ENCODE assay signal across 8 cellular contexts in the genomic region with DNA sequence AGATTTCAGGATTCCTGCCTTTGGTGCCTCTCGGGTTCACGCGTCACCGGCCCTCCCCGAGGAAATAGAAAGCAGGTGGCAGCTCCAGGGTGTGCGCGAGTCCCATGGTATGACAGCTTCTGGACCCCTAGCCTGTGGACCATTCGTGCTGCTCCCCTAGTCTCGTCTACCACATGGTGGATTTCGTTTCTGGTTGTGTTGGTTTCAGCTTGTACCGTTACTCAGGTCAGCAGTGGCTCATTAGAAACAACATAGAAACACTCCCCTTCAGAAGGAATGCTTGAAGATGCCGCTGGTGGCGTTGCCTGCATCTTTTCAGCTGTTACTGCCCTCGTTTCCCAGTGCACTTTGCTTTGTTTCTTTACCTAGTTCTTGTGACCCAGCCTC. TPM values are rescaled to one million over a fixed set of nuclear protein-coding genes. Genes with fewer than 3 reads are reported as not detected.
A peak's percentile ranks its signal among the peaks of the same experiment; 100 is the strongest.
DNase-seq lines count a peak whose midpoint lies in the region; ATAC-seq and TF ChIP-seq lines count a peak whose summit lies in the region.

No MANE protein-coding gene starts in this region.

- H3K9ac ChIP-seq in neural cell (ENCODE audit: low read length), result peak overlapping the region; percentile 94

- DNase-seq in NCI-H2196 (lab: John Stamatoyannopoulos, UW; ENCODE audit: unreplicated experiment) (peak; percentile 35), NCI-H2196 treated with DMSO at 0.1 percent for 48 hours (lab: John Stamatoyannopoulos, UW; ENCODE audit: unreplicated experiment) (no peak), fibroblast of mammary gland (ENCODE audit: low read depth) (peak; percentile 31), NOMO-1 treated with DMSO at 0.1 percent for 48 hours (lab: John Stamatoyannopoulos, UW; ENCODE audit: unreplicated experiment) (no peak)

- H3K9me2 ChIP-seq in neural cell (ENCODE audit: insufficient read depth, low read length), result no peaks in the 10 kb centered on the region

- TF ChIP-seq RAD21 in neural cell (conservative IDR thresholded peaks at IDR 0.05), result no peak

- H3K4me2 ChIP-seq in neural cell (ENCODE audit: low read length), result peak overlapping the region; percentile 94

- TF ChIP-seq CTCF in WI38 (IDR thresholded peaks at IDR 0.05; ENCODE audit: low read depth, low read length), result no peak
- TF ChIP-seq CTCF in fibroblast of mammary gland (conservative IDR thresholded peaks at IDR 0.05; ENCODE audit: control insufficient read depth, insufficient read depth, low read depth, low read length), result no peak
- TF ChIP-seq CTCF in neural cell (IDR thresholded peaks at IDR 0.05; ENCODE audit: poor library complexity, severe bottlenecking), result peak; percentile 29

- peak; percentile 42 for ATAC-seq in GM21423 (IDR thresholded peaks at IDR 0.05; ENCODE audit: unreplicated experiment)
- ATAC-seq in HG03575 (IDR thresholded peaks at IDR 0.05; ENCODE audit: extremely low read depth, insufficient number of reproducible peaks, low FRiP score, unreplicated experiment), result peak; percentile 27

- H3K4me3 ChIP-seq in WI38 (ENCODE audit: low read depth, low read length) (peak overlapping the region; percentile 94), fibroblast of mammary gland (ENCODE audit: control insufficient read depth, low read depth, low read length) (peak overlapping the region; percentile 75), neural cell (ENCODE audit: low read length) (peak overlapping the region; percentile 91)

- H3K9me3 ChIP-seq in neural cell (ENCODE audit: low read length), result no peaks in the 10 kb centered on the region

- H3F3A ChIP-seq in neural cell (ENCODE audit: insufficient read depth, low read length, poor library complexity, severe bottlenecking), result no peaks in the 10 kb centered on the region

- peaks cover 53% of the 10 kb centered on the region for H3K79me2 ChIP-seq in neural cell (replicated peaks; ENCODE audit: insufficient read depth, low read length)

- H3K27me3 ChIP-seq in neural cell (ENCODE audit: insufficient read depth, low read depth, low read length), result no peaks in the 10 kb centered on the region

- H2AFZ ChIP-seq in neural cell (ENCODE audit: low read depth, low read length), result peak overlapping the region; percentile 88

- TF ChIP-seq EP300 in neural cell (conservative IDR thresholded peaks at IDR 0.05; ENCODE audit: poor library complexity, severe bottlenecking), result no peak

- no peaks in the 10 kb centered on the region for H4K20me1 ChIP-seq in neural cell (ENCODE audit: insufficient read depth)

- no peaks in the 10 kb centered on the region for H3K36me3 ChIP-seq in neural cell (ENCODE audit: insufficient read depth, low read length)

- peak overlapping the region; percentile 89 for H3K27ac ChIP-seq in neural cell (ENCODE audit: low read length)

TF ChIP-seq in neural cell, 6 proteins besides CTCF, POLR2A, EP300 and RAD21:
- TF ChIP-seq SMC3 (conservative IDR thresholded peaks at IDR 0.05; ENCODE audit: poor library complexity) (no peak), POLR2AphosphoS5 (IDR thresholded peaks at IDR 0.05) (peak; percentile 10), MXI1 (conservative IDR thresholded peaks at IDR 0.05; ENCODE audit: poor library complexity, severe bottlenecking) (peak; percentile 35)

RNA-seq across cellular contexts. Expression of gene TTC17, which starts 0.7 kb away (rescaled TPM):
- 122 and 133 TPM in 2 replicates for polyA plus RNA-seq in neural cell
- 205 and 225 TPM in 2 replicates for polyA minus RNA-seq in neural cell

RNA-seq across cellular contexts. Expression of gene API5, which starts 47.6 kb away (rescaled TPM):
- 84.9 and 86.0 TPM in 2 replicates for polyA plus RNA-seq in neural cell
- 127 and 142 TPM in 2 replicates for polyA minus RNA-seq in neural cell

Comparison
In these comparisons a context has a peak if more than half of its experiments do, and no peak if none do; other contexts are left out.
1. DNase-seq: peak in NCI-H2196 (single experiment) and fibroblast of mammary gland (single experiment); none in NCI-H2196 treated with DMSO at 0.1 percent for 48 hours (single experiment) and NOMO-1 treated with DMSO at 0.1 percent for 48 hours (single experiment).
2. Peak in every context shown above with its lines, with median percentiles within 50 percentile points of each other: H3K4me3 ChIP-seq.